ENCODE assay signal across 19 cellular contexts in the genomic region with DNA sequence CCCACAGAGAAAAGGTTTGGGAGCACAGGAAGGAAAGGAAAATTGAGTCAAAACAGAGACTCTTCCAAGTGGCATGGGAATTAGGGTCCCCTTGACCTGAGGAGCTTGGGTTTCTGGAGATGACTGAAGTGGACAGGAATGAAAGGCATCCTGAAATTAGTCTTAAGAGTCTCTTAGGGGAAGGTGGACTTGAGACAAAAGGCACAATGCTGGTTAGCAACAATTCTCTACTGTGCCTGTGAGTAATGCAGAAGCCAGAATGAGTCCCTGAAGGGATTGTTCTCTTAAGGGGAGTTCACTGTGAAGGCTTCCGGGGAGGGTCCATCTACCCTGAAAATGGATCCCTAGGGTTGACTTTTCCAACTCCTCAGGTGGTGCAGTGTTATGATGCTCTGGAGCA. TPM values are rescaled to one million over a fixed set of nuclear protein-coding genes. Genes with fewer than 3 reads are reported as not detected.
A peak's percentile ranks its signal among the peaks of the same experiment; 100 is the strongest.
DNase-seq lines count a peak whose midpoint lies in the region; ATAC-seq and TF ChIP-seq lines count a peak whose summit lies in the region.
"Had no signal": no experiment of that assay in that cellular context is flagged by ENCODE, and none has a peak within 500 bp of the region (broad histone marks: within the 10 kb centered on the region; RNA-seq: fewer than 3 reads in every experiment).

No MANE protein-coding gene starts in this region.

- WGBS in H9 (ENCODE audit: extremely low coverage, insufficient read length, low lambda C conversion rate), result no CpG with 5 or more reads among the region's 1 CpG

- H2BK5ac ChIP-seq in H9 (ENCODE audit: insufficient read length, low read length), result no peak overlapping the region

- H2BK12ac ChIP-seq in H9 (ENCODE audit: insufficient read length, low read depth, low read length), result no peak overlapping the region

- H2AFZ ChIP-seq in H9 (ENCODE audit: low read length), result no peak overlapping the region
- H2AFZ ChIP-seq: GM23338 had no signal

- H3K56ac ChIP-seq in H9 (ENCODE audit: insufficient read length, low read depth, low read length), result no peak overlapping the region

- H2BK20ac ChIP-seq in H9 (ENCODE audit: low read depth, low read length, poor library complexity, severe bottlenecking), result peak overlapping the region; percentile 62

- H2AK5ac ChIP-seq in H9 (ENCODE audit: insufficient read length, low read length), result no peak overlapping the region

- H3K27me3 ChIP-seq in H9 (ENCODE audit: insufficient read depth, low read length) (no peaks in the 10 kb centered on the region), SJSA1 (replicated peaks) (no peaks in the 10 kb centered on the region), left lung (peaks cover 4 to 14% of the 10 kb centered on the region in 2 donors), upper lobe of right lung (no peaks in the 10 kb centered on the region)

- no peak overlapping the region for H3K18ac ChIP-seq in H9 (ENCODE audit: insufficient read length, low read depth, low read length)

- no peak overlapping the region for H4K5ac ChIP-seq in H9 (ENCODE audit: insufficient read length, low read depth, low read length)

- no peak overlapping the region for H3K14ac ChIP-seq in H9 (ENCODE audit: insufficient read depth, low read length)

- H2BK120ac ChIP-seq in H9 (ENCODE audit: low read depth, low read length, poor library complexity, severe bottlenecking), result no peak overlapping the region

- no peaks in the 10 kb centered on the region for H4K20me1 ChIP-seq in H9 (ENCODE audit: control insufficient read depth, insufficient read depth, insufficient read length)

- no peaks in the 10 kb centered on the region for H3K23me2 ChIP-seq in H9 (ENCODE audit: insufficient read length, low read depth, low read length, poor library complexity, severe bottlenecking)

- H3K79me1 ChIP-seq in H9 (ENCODE audit: insufficient read depth, low read depth, low read length, poor library complexity, severe bottlenecking), result no peaks in the 10 kb centered on the region

- H4K91ac ChIP-seq in H9 (ENCODE audit: insufficient read length, low read depth, low read length), result no peak overlapping the region

- ATAC-seq in left lung (peak; percentile 53), upper lobe of right lung (peak; percentile 55)
- ATAC-seq: GM23338, HepG2, PC-3 had no signal

- H2BK15ac ChIP-seq in H9 (ENCODE audit: low read depth, low read length), result no peak overlapping the region

- peaks cover 2% of the 10 kb centered on the region for H3K27me3 Mint-ChIP-seq in H9 (ENCODE audit: low read depth)

- no peaks in the 10 kb centered on the region for H3K36me3 ChIP-seq in SJSA1
- H3K36me3 ChIP-seq in left lung, result no peaks in the 10 kb centered on the region
- no peaks in the 10 kb centered on the region for H3K36me3 ChIP-seq in upper lobe of right lung

- intact Hi-C loops in left lung (cut with DNase I), result no loop called here
- intact Hi-C loops in upper lobe of right lung (cut with DNase I), result no loop called here

- H3K9me3 Mint-ChIP-seq in H9, result peaks cover 9 to 10% of the 10 kb centered on the region in 2 experiments
- H3K9me3 Mint-ChIP-seq: CD8-positive, alpha-beta memory T cell had no signal

- no peak overlapping the region for H3K4me2 ChIP-seq in H9 (ENCODE audit: insufficient read depth, insufficient read length, low read length)
- H3K4me2 ChIP-seq: GM23338 had no signal

- H3T11ph ChIP-seq in H9 (ENCODE audit: low read length), result no peak overlapping the region

- H3K4me1 ChIP-seq in H9 (ENCODE audit: insufficient read depth, low read length) (no peaks in the 10 kb centered on the region), SJSA1 (replicated peaks) (peaks cover 14% of the 10 kb centered on the region), left lung (no peaks in the 10 kb centered on the region), upper lobe of right lung (no peaks in the 10 kb centered on the region)

- H3K4ac ChIP-seq in H9 (ENCODE audit: low read depth, low read length), result no peak overlapping the region

- TF ChIP-seq CTCF in H9 (conservative IDR thresholded peaks at IDR 0.05) (no peak), left lung (IDR thresholded peaks at IDR 0.05) (no peak), upper lobe of right lung (IDR thresholded peaks at IDR 0.05) (no peak)

- no peak overlapping the region for H3K9ac ChIP-seq in H9 (ENCODE audit: extremely low read depth, insufficient read length, low read length)

- no peak for DNase-seq in H9
- peak in 1 of 2 experiments; percentile 67 for DNase-seq in SJSA1 (ENCODE audit: low read depth in 1 of 2, low spot score in 2 of 2)
- DNase-seq in left lung, result no peak
- no peak for DNase-seq in upper lobe of right lung
- no peak for DNase-seq in NCI-H1105 treated with DMSO at 0.1 percent for 48 hours (lab: John Stamatoyannopoulos, UW)
- no peak for DNase-seq in ecto neural progenitor cell (ENCODE audit: low spot score)
- DNase-seq in putamen (ENCODE audit: low spot score), result no peak
- DNase-seq: ACHN; C1 segment of cervical spinal cord; CD8-positive, alpha-beta memory T cell; KBM-7; NCI-H1694 treated with DMSO at 0.1 percent for 48 hours; NCI-H345; NCI-H524 treated with DMSO at 0.1 percent for 48 hours; PC-3; SW 1271 had no signal

- H3K27ac Mint-ChIP-seq in H9, result no peak overlapping the region
- H3K27ac Mint-ChIP-seq: CD8-positive, alpha-beta memory T cell; GM23338 had no signal

- H3K23ac ChIP-seq in H9 (ENCODE audit: insufficient read length, low read depth, low read length), result no peak overlapping the region

- no peaks in the 10 kb centered on the region for H3K79me2 ChIP-seq in H9 (ENCODE audit: insufficient read depth, low read length)

- no peaks in the 10 kb centered on the region for H3K4me1 Mint-ChIP-seq in H9
- H3K4me1 Mint-ChIP-seq: CD8-positive, alpha-beta memory T cell; GM23338 had no signal

- H4K8ac ChIP-seq in H9 (replicated peaks; ENCODE audit: insufficient read length, low read depth, low read length), result no peak overlapping the region

- no peak overlapping the region for H3K4me3 ChIP-seq in SJSA1
- no peak overlapping the region for H3K4me3 ChIP-seq in left lung
- no peak overlapping the region for H3K4me3 ChIP-seq in upper lobe of right lung
- H3K4me3 ChIP-seq: GM23338 had no signal

- H3K9me3 ChIP-seq in H9 (ENCODE audit: control insufficient read depth, low read depth, low read length) (no peaks in the 10 kb centered on the region), SJSA1 (replicated peaks) (no peaks in the 10 kb centered on the region), left lung (no peaks in the 10 kb centered on the region), upper lobe of right lung (no peaks in the 10 kb centered on the region)

- H3K36me3 Mint-ChIP-seq in H9 (ENCODE audit: insufficient read depth in 1 of 3, low read depth in 3 of 3), result peaks cover 0 to 6% (median 2%) of the 10 kb centered on the region in 3 experiments; a peak in 2 of 7 replicates
- H3K36me3 Mint-ChIP-seq: CD8-positive, alpha-beta memory T cell had no signal

- H3K27ac ChIP-seq in H9 (ENCODE audit: insufficient read length, low read depth, low read length), result no peak overlapping the region
- H3K27ac ChIP-seq in SJSA1, result peak overlapping the region; percentile 77
- H3K27ac ChIP-seq in left lung, result no peak overlapping the region
- no peak overlapping the region for H3K27ac ChIP-seq in upper lobe of right lung

- no peak overlapping the region for H3K4me3 Mint-ChIP-seq in H9
- H3K4me3 Mint-ChIP-seq: CD8-positive, alpha-beta memory T cell; GM23338 had no signal

RNA-seq across cellular contexts. Expression of gene FOXE1, which starts 58.4 kb away (rescaled TPM):
- total RNA-seq in H9 (2021) (not detected in 2 replicates), left lung (not detected), upper lobe of right lung (not detected)
- total RNA-seq in SJSA1 (2014; rRNA removed; shearing (Covaris generic)), result 3.1 and 4.7 TPM in 2 replicates
- total RNA-seq: G401, HepG2, PC-3 had no signal
